Comparison of ENCODE assay signal across 9 cellular contexts in genomic region chr1:32568929-32569328, GRCh38.
"Had no signal": no experiment of that assay in that cellular context is flagged by ENCODE, and none has a peak within 500 bp of the region (broad histone marks: within the 10 kb centered on the region; RNA-seq: fewer than 3 reads in every experiment).

No MANE protein-coding gene starts in this region.

- H3K4me3 ChIP-seq: GM23248, HAP-1 had no signal

- DNase-seq: GM23248, GOT3, H7, HFFc6, IMR-90, KBM-7 had no signal

- ATAC-seq: HCT116 had no signal

- H3K27ac ChIP-seq: GM23248, HL-60 had no signal

- H2AFZ ChIP-seq: GM23248 had no signal

- H3K4me1 ChIP-seq: HAP-1 had no signal

- H3K9ac ChIP-seq: GM23248 had no signal

- H3K9me3 ChIP-seq: HAP-1 had no signal
